ENCODE assay signal across 14 cellular contexts in genomic region chr14:94636744-94637412, GRCh38. TPM values are rescaled to one million over a fixed set of nuclear protein-coding genes. Genes with fewer than 3 reads are reported as not detected.
DNase-seq lines count a peak whose midpoint lies in the region; ATAC-seq, FAIRE-seq and TF ChIP-seq lines count a peak whose summit lies in the region.
"Had no signal": no experiment of that assay in that cellular context is flagged by ENCODE, and none has a peak within 500 bp of the region (broad histone marks: within the 10 kb centered on the region; RNA-seq: fewer than 3 reads in every experiment).

No MANE protein-coding gene starts in this region.

- no peak overlapping the region for H3K27ac Mint-ChIP-seq in Caco-2 (ENCODE audit: unreplicated experiment)
- no peak overlapping the region for H3K27ac Mint-ChIP-seq in activated naive CD8-positive, alpha-beta T cell treated with anti-CD3 and anti-CD28 coated beads for 36 hours
- H3K27ac Mint-ChIP-seq in nephron progenitor cell, result no peak overlapping the region
- no peak overlapping the region for H3K27ac Mint-ChIP-seq in natural killer cell treated with Interleukin-12 subunit alpha and Interleukin-12 subunit beta and Interleukin-15 and Interleukin-18, amount 100 ng/mL, for 72 hours
- H3K27ac Mint-ChIP-seq: activated naive CD8-positive, alpha-beta T cell; memory B cell; T-helper 1 cell treated with Interleukin-12 subunit alpha and Interleukin-12 subunit beta and Interleukin-4 antibody, amounts not matched to agents 30 μg/mL and 1 μg/mL, for 36 hours had no signal

- H3K4me3 Mint-ChIP-seq in Caco-2 (ENCODE audit: unreplicated experiment) (no peak overlapping the region), nephron progenitor cell (no peak overlapping the region)
- H3K4me3 Mint-ChIP-seq in activated naive CD8-positive, alpha-beta T cell treated with anti-CD3 and anti-CD28 coated beads for 36 hours, result no peak overlapping the region
- no peak overlapping the region for H3K4me3 Mint-ChIP-seq in natural killer cell treated with Interleukin-12 subunit alpha and Interleukin-12 subunit beta and Interleukin-15 and Interleukin-18, amount 100 ng/mL, for 72 hours
- H3K4me3 Mint-ChIP-seq: activated naive CD8-positive, alpha-beta T cell; memory B cell; T-helper 1 cell treated with Interleukin-12 subunit alpha and Interleukin-12 subunit beta and Interleukin-4 antibody, amounts not matched to agents 30 μg/mL and 1 μg/mL, for 36 hours had no signal

- H3K4me3 ChIP-seq in Caco-2 (ENCODE audit: low read depth, low read length), result no peak overlapping the region
- no peak overlapping the region for H3K4me3 ChIP-seq in K562
- H3K4me3 ChIP-seq in liver (ENCODE audit: low read depth in 1 of 3, low read length in 3 of 3), result peak overlapping the region in 2 of 3 donors; percentile 19 to 59

- H3K4me1 Mint-ChIP-seq in Caco-2 (ENCODE audit: low read depth, unreplicated experiment), result no peaks in the 10 kb centered on the region
- no peaks in the 10 kb centered on the region for H3K4me1 Mint-ChIP-seq in activated naive CD8-positive, alpha-beta T cell treated with anti-CD3 and anti-CD28 coated beads for 36 hours
- H3K4me1 Mint-ChIP-seq in nephron progenitor cell, result peaks cover 10% of the 10 kb centered on the region
- H3K4me1 Mint-ChIP-seq in natural killer cell treated with Interleukin-12 subunit alpha and Interleukin-12 subunit beta and Interleukin-15 and Interleukin-18, amount 100 ng/mL, for 72 hours (ENCODE audit: low read depth in 2 of 2), result peaks cover 0 to 3% of the 10 kb centered on the region in 2 donors
- H3K4me1 Mint-ChIP-seq: memory B cell had no signal

- FAIRE-seq in K562 (lab: Jason Lieb, UNC), result no peak

- H3K9ac ChIP-seq in K562 (ENCODE audit: insufficient read depth in 1 of 2, low read depth in 2 of 2, low read length in 2 of 2) (no peak overlapping the region), liver (ENCODE audit: low read depth in 1 of 2, low read length in 2 of 2) (no peak overlapping the region)

- in situ Hi-C loops in K562 (cut with MboI), result no loop called here

- POLR2A ChIA-PET in Caco-2 (lab: Charles Lee), result no interaction called here
- POLR2A ChIA-PET in K562 (lab: Yijun Ruan, JAX), result no interaction called here

- no peak overlapping the region for H2AFZ ChIP-seq in K562 (ENCODE audit: low read depth, low read length)

- no peaks in the 10 kb centered on the region for H3K9me3 ChIP-seq in Caco-2
- no peaks in the 10 kb centered on the region for H3K9me3 ChIP-seq in K562 (replicated peaks; ENCODE audit: control insufficient read depth, insufficient read depth, low read depth, low read length)
- no peaks in the 10 kb centered on the region for H3K9me3 ChIP-seq in liver (ENCODE audit: control insufficient read depth in 4 of 4, low read length in 3 of 4)

- no peaks in the 10 kb centered on the region for H3K36me3 ChIP-seq in Caco-2 (ENCODE audit: control insufficient read depth, insufficient read depth, low read length)
- no peaks in the 10 kb centered on the region for H3K36me3 ChIP-seq in K562 (ENCODE audit: control insufficient read depth, insufficient read depth, low read length)
- no peaks in the 10 kb centered on the region for H3K36me3 ChIP-seq in liver (ENCODE audit: control insufficient read depth in 4 of 4, insufficient read depth in 3 of 4, low read depth in 1 of 4, low read length in 3 of 4)

- no TSS peak for BruUV-seq in Caco-2 (replicated peaks; lab: Mats Ljungman, UMichigan)
- no TSS peak for BruUV-seq in K562 (replicated peaks; lab: Mats Ljungman, UMichigan)

- no peak for TF ChIP-seq EP300 in K562 (IDR thresholded peaks at IDR 0.05; ENCODE audit: low read length)

- CTCF ChIA-PET in Caco-2 (lab: Charles Lee) (no interaction called here), K562 (lab: Yijun Ruan, JAX; ENCODE audit: low intra/inter-chr PET ratio) (no interaction called here)

- H3K9me3 Mint-ChIP-seq in Caco-2 (ENCODE audit: unreplicated experiment) (peaks cover 9% of the 10 kb centered on the region), nephron progenitor cell (no peaks in the 10 kb centered on the region)
- no peaks in the 10 kb centered on the region for H3K9me3 Mint-ChIP-seq in activated naive CD8-positive, alpha-beta T cell treated with anti-CD3 and anti-CD28 coated beads for 36 hours
- no peaks in the 10 kb centered on the region for H3K9me3 Mint-ChIP-seq in natural killer cell treated with Interleukin-12 subunit alpha and Interleukin-12 subunit beta and Interleukin-15 and Interleukin-18, amount 100 ng/mL, for 72 hours
- H3K9me3 Mint-ChIP-seq: T-helper 1 cell treated with Interleukin-12 subunit alpha and Interleukin-12 subunit beta and Interleukin-4 antibody, amounts not matched to agents 30 μg/mL and 1 μg/mL, for 36 hours had no signal

- peak in 1 of 2 experiments; percentile 58 for TF ChIP-seq CTCF in Caco-2 (IDR thresholded peaks at IDR 0.05; ENCODE audit: insufficient read depth in 1 of 2, low read depth in 1 of 2, low read length in 1 of 2, severe bottlenecking in 1 of 2, unreplicated experiment in 1 of 2)
- TF ChIP-seq CTCF in K562 (IDR thresholded peaks at IDR 0.05 in 2 of 3, conservative IDR thresholded peaks at IDR 0.05 in 1 of 3; ENCODE audit: insufficient read depth in 2 of 3, low read depth in 1 of 3, low read length in 3 of 3), result peak; percentile 3 to 43 (median 29); a peak in 3 of 6 replicates
- peak; percentile 30 for TF ChIP-seq CTCF in liver (IDR thresholded peaks at IDR 0.05; ENCODE audit: low read depth, low read length, missing input control)
- TF ChIP-seq CTCF in nephron progenitor cell (IDR thresholded peaks at IDR 0.05), result no peak

- DNase-seq in Caco-2 (peak; percentile 58 to 61), HuH-7 (ENCODE audit: low spot score) (peak; percentile 48), K562 (ENCODE audit: extremely low read depth in 1 of 4, low spot score in 3 of 4) (peak in 1 of 4 experiments; percentile 5), hypothalamus (lab: John Stamatoyannopoulos, UW) (no peak), nephron progenitor cell (no peak)
- no peak for DNase-seq in activated naive CD8-positive, alpha-beta T cell treated with anti-CD3 and anti-CD28 coated beads for 36 hours
- no peak for DNase-seq in natural killer cell treated with Interleukin-12 subunit alpha and Interleukin-12 subunit beta and Interleukin-15 and Interleukin-18, amount 100 ng/mL, for 72 hours (ENCODE audit: low spot score)
- DNase-seq: effector CD4-positive, alpha-beta T cell; NCI-H1417 had no signal

- H3K4me1 ChIP-seq in Caco-2 (peaks cover 8% of the 10 kb centered on the region; the same call in 1 of the 2 replicates), K562 (replicated peaks in 1 of 2; ENCODE audit: control insufficient read depth in 2 of 2, insufficient read depth in 2 of 2, low read length in 2 of 2) (no peaks in the 10 kb centered on the region), liver (ENCODE audit: control insufficient read depth in 4 of 4, insufficient read depth in 4 of 4, low read length in 3 of 4) (peaks cover 17 to 73% (median 58%) of the 10 kb centered on the region in 4 donors)

- no peaks in the 10 kb centered on the region for H3K79me2 ChIP-seq in K562 (ENCODE audit: control insufficient read depth, insufficient read depth, low read length)

- H3K27me3 ChIP-seq in Caco-2 (replicated peaks; ENCODE audit: control insufficient read depth, insufficient read depth, low read length) (peaks cover 1% of the 10 kb centered on the region), K562 (ENCODE audit: control insufficient read depth in 2 of 2, insufficient read depth in 2 of 2, low read length in 2 of 2) (no peaks in the 10 kb centered on the region; a peak in 1 of 5 replicates), liver (ENCODE audit: control insufficient read depth in 4 of 4, insufficient read depth in 4 of 4, low read length in 3 of 4) (no peaks in the 10 kb centered on the region)

- H3K9me1 ChIP-seq in K562 (ENCODE audit: control insufficient read depth, insufficient read depth, low read length), result no peaks in the 10 kb centered on the region

- intact Hi-C loops in Caco-2 (cut with micrococcal nuclease; ENCODE audit: unreplicated experiment) (loop anchor here (1.0 kb wide), 1 partner anchor 37 kb away; no protein-coding TSS in a partner anchor), K562 (cut with micrococcal nuclease) (no loop called here)

- peak; percentile 68; the same call in 2 of the 3 replicates for ATAC-seq in K562
- ATAC-seq in natural killer cell treated with Interleukin-12 subunit alpha and Interleukin-12 subunit beta and Interleukin-15 and Interleukin-18, amount 100 ng/mL, for 72 hours, result no peak

- no peak overlapping the region for H3K4me2 ChIP-seq in K562 (ENCODE audit: insufficient read depth, low read length)

- 0% methylated on average over 2 of the region's 2 CpGs for whole genome bisulfite sequencing in K562 (ENCODE audit: insufficient coverage, low coverage, missing lambda C conversion rate)
- 18% methylated on average over 2 of the region's 2 CpGs for WGBS in liver

- no peak for TF ChIP-seq POLR2A in K562 (conservative IDR thresholded peaks at IDR 0.05)

- H3K36me3 Mint-ChIP-seq in Caco-2 (ENCODE audit: insufficient read depth, unreplicated experiment) (peaks cover 5% of the 10 kb centered on the region), nephron progenitor cell (ENCODE audit: low read depth) (no peaks in the 10 kb centered on the region)
- no peaks in the 10 kb centered on the region for H3K36me3 Mint-ChIP-seq in activated naive CD8-positive, alpha-beta T cell treated with anti-CD3 and anti-CD28 coated beads for 36 hours
- no peaks in the 10 kb centered on the region for H3K36me3 Mint-ChIP-seq in natural killer cell treated with Interleukin-12 subunit alpha and Interleukin-12 subunit beta and Interleukin-15 and Interleukin-18, amount 100 ng/mL, for 72 hours
- H3K36me3 Mint-ChIP-seq: activated naive CD8-positive, alpha-beta T cell; memory B cell had no signal

- H3K27ac ChIP-seq in K562 (ENCODE audit: extremely low read depth, low read depth, low read length) (no peak overlapping the region), liver (ENCODE audit: low read depth in 1 of 2, low read length in 2 of 2) (peak overlapping the region; percentile 20 to 28)

- no peaks in the 10 kb centered on the region; the same call in 1 of the 2 replicates for H4K20me1 ChIP-seq in K562 (replicated peaks; ENCODE audit: control insufficient read depth, insufficient read depth, low read length)

- peaks cover 3% of the 10 kb centered on the region for H3K27me3 Mint-ChIP-seq in Caco-2 (ENCODE audit: insufficient read depth, unreplicated experiment)
- H3K27me3 Mint-ChIP-seq in activated naive CD8-positive, alpha-beta T cell treated with anti-CD3 and anti-CD28 coated beads for 36 hours, result no peaks in the 10 kb centered on the region
- peaks cover 22% of the 10 kb centered on the region for H3K27me3 Mint-ChIP-seq in nephron progenitor cell (ENCODE audit: low read depth, poor library complexity)
- H3K27me3 Mint-ChIP-seq in natural killer cell treated with Interleukin-12 subunit alpha and Interleukin-12 subunit beta and Interleukin-15 and Interleukin-18, amount 100 ng/mL, for 72 hours, result peaks cover under 1 to 7% of the 10 kb centered on the region in 2 donors

- no peak for TF ChIP-seq RAD21 in K562 (CRISPR knock-in tag; conservative IDR thresholded peaks at IDR 0.05 in 1 of 2, IDR thresholded peaks at IDR 0.05 in 1 of 2)
- TF ChIP-seq RAD21 in liver (IDR thresholded peaks at IDR 0.05), result peak; percentile 61 to 75

RNA-seq across cellular contexts. Expression of gene SERPINA3, which starts 24.7 kb away (rescaled TPM):
- total RNA-seq in Caco-2 (2022), result 1.3 and 2.3 TPM in 2 replicates
- not detected in 2 replicates for total RNA-seq in K562 (2011; cell fraction: chromatin; rRNA removed; ENCODE audit: low replicate concordance)
- not detected in 2 replicates for total RNA-seq in K562 (2011; cell fraction: nucleolus; rRNA removed)
- total RNA-seq in K562 (2011; cell fraction: nucleoplasm; rRNA removed), result not detected in 2 replicates
- total RNA-seq in K562 (2014; rRNA removed), result not detected in 2 replicates
- total RNA-seq in K562 (2014; rRNA removed; fragmentation: Illumina TruSeq; extraction: Trizol), result not detected in 2 replicates
- not detected in 2 replicates for total RNA-seq in K562 (2015; rRNA removed; fragmentation: Illumina TruSeq; extraction: Trizol)
- total RNA-seq in K562 (2021), result 2.3 and 2.8 TPM in 2 replicates
- not detected in 2 replicates for polyA plus RNA-seq in K562 (2011; rRNA removed)
- not detected in 2 replicates for polyA plus RNA-seq in K562 (2011; cell fraction: cytosol; rRNA removed)
- polyA plus RNA-seq in K562 (2011; cell fraction: nucleus; rRNA removed), result not detected in 2 replicates
- polyA plus RNA-seq in K562 (2012), result not detected in 2 replicates
- polyA plus RNA-seq in K562 (2014; fragmentation: Illumina TruSeq; extraction: Trizol), result not detected in 2 replicates
- not detected for polyA plus RNA-seq in K562 (2014; fragmentation: Nextera tagmentation; extraction: Ambion mirVana)
- polyA plus RNA-seq in K562 (2014; rRNA removed), result not detected in 2 replicates
- polyA minus RNA-seq in K562 (2011; rRNA and poly(A)+ RNA removed), result not detected in 2 replicates
- polyA minus RNA-seq in K562 (2011; cell fraction: cytosol; rRNA and poly(A)+ RNA removed), result 4.8 TPM in 1 of 2 replicates, not detected in the other
- polyA minus RNA-seq in K562 (2011; cell fraction: nucleus; rRNA and poly(A)+ RNA removed), result not detected in 2 replicates
- over 10,000 TPM in 1 of 2 donors, 1,000 to 10,000 TPM in 1; 2,087 to 17,984 TPM for total RNA-seq in liver
- polyA plus RNA-seq in liver, result over 10,000 TPM; 11,518 to 14,500 TPM
- not detected for total RNA-seq in activated naive CD8-positive, alpha-beta T cell treated with anti-CD3 and anti-CD28 coated beads for 36 hours
- total RNA-seq in natural killer cell treated with Interleukin-12 subunit alpha and Interleukin-12 subunit beta and Interleukin-15 and Interleukin-18, amount 100 ng/mL, for 72 hours, result not detected
- total RNA-seq: activated CD8-positive, alpha-beta memory T cell treated with anti-CD3 and anti-CD28 coated beads for 36 hours had no signal

RNA-seq across cellular contexts. Expression of gene SERPINA5, which starts 55.7 kb away (rescaled TPM):
- 2.2 and 2.6 TPM in 2 replicates for total RNA-seq in Caco-2 (2022)
- not detected in 2 replicates for total RNA-seq in K562 (2011; cell fraction: chromatin; rRNA removed; ENCODE audit: low replicate concordance)
- total RNA-seq in K562 (2011; cell fraction: nucleolus; rRNA removed), result not detected in 2 replicates
- total RNA-seq in K562 (2011; cell fraction: nucleoplasm; rRNA removed), result not detected in 2 replicates
- total RNA-seq in K562 (2014; rRNA removed), result not detected in 2 replicates
- not detected in 2 replicates for total RNA-seq in K562 (2014; rRNA removed; fragmentation: Illumina TruSeq; extraction: Trizol)
- total RNA-seq in K562 (2015; rRNA removed; fragmentation: Illumina TruSeq; extraction: Trizol), result not detected in 2 replicates
- total RNA-seq in K562 (2021), result 0.34 and 0.38 TPM in 2 replicates
- polyA plus RNA-seq in K562 (2011; rRNA removed), result not detected in 2 replicates
- polyA plus RNA-seq in K562 (2011; cell fraction: cytosol; rRNA removed), result not detected in 2 replicates
- not detected in 2 replicates for polyA plus RNA-seq in K562 (2011; cell fraction: nucleus; rRNA removed)
- not detected in 2 replicates for polyA plus RNA-seq in K562 (2012)
- not detected in 2 replicates for polyA plus RNA-seq in K562 (2014; fragmentation: Illumina TruSeq; extraction: Trizol)
- not detected for polyA plus RNA-seq in K562 (2014; fragmentation: Nextera tagmentation; extraction: Ambion mirVana)
- not detected in 2 replicates for polyA plus RNA-seq in K562 (2014; rRNA removed)
- polyA minus RNA-seq in K562 (2011; rRNA and poly(A)+ RNA removed), result not detected in 2 replicates
- polyA minus RNA-seq in K562 (2011; cell fraction: cytosol; rRNA and poly(A)+ RNA removed), result 1.2 TPM in 1 of 2 replicates, not detected in the other
- polyA minus RNA-seq in K562 (2011; cell fraction: nucleus; rRNA and poly(A)+ RNA removed), result not detected in 2 replicates
- total RNA-seq in liver, result 100 to 1,000 TPM in 1 of 2 donors, 10 to 100 TPM in 1; 45.7 to 250 TPM
- 100 to 1,000 TPM in 1 of 2 donors, 10 to 100 TPM in 1; 37.0 to 122 TPM for polyA plus RNA-seq in liver
- not detected for total RNA-seq in activated naive CD8-positive, alpha-beta T cell treated with anti-CD3 and anti-CD28 coated beads for 36 hours
- total RNA-seq in natural killer cell treated with Interleukin-12 subunit alpha and Interleukin-12 subunit beta and Interleukin-15 and Interleukin-18, amount 100 ng/mL, for 72 hours, result not detected
- total RNA-seq: activated CD8-positive, alpha-beta memory T cell treated with anti-CD3 and anti-CD28 coated beads for 36 hours had no signal

Comparison
In these comparisons a context has a peak if more than half of its experiments do, and no peak if none do; other contexts are left out.
1. DNase-seq: peak in Caco-2 (2 of 2) and HuH-7 (single experiment); none in hypothalamus (0 of 51), activated naive CD8-positive, alpha-beta T cell treated with anti-CD3 and anti-CD28 coated beads for 36 hours (single experiment), nephron progenitor cell (single experiment) and natural killer cell treated with Interleukin-12 subunit alpha and Interleukin-12 subunit beta and Interleukin-15 and Interleukin-18, amount 100 ng/mL, for 72 hours (single experiment).
2. H3K4me3 ChIP-seq: peak in liver (2 of 3); none in Caco-2 (single experiment) and K562 (single experiment).
3. RNA of gene SERPINA3, which starts 24.7 kb away (total RNA-seq): 2,087 to 17,984 TPM in liver; 1.3 to 2.3 TPM in Caco-2, 2.3 to 2.8 TPM in K562, not detected in activated naive CD8-positive, alpha-beta T cell treated with anti-CD3 and anti-CD28 coated beads for 36 hours and not detected in natural killer cell treated with Interleukin-12 subunit alpha and Interleukin-12 subunit beta and Interleukin-15 and Interleukin-18, amount 100 ng/mL, for 72 hours; every median in the first group is over 100 times any median in the second.
4. RNA of gene SERPINA5, which starts 55.7 kb away (total RNA-seq): 45.7 to 250 TPM in liver; 2.2 to 2.6 TPM in Caco-2, 0.34 to 0.38 TPM in K562, not detected in activated naive CD8-positive, alpha-beta T cell treated with anti-CD3 and anti-CD28 coated beads for 36 hours and not detected in natural killer cell treated with Interleukin-12 subunit alpha and Interleukin-12 subunit beta and Interleukin-15 and Interleukin-18, amount 100 ng/mL, for 72 hours; every median in the first group is over 10 times any median in the second.